Comparison of ENCODE assay signal across 19 cellular contexts in the genomic region with DNA sequence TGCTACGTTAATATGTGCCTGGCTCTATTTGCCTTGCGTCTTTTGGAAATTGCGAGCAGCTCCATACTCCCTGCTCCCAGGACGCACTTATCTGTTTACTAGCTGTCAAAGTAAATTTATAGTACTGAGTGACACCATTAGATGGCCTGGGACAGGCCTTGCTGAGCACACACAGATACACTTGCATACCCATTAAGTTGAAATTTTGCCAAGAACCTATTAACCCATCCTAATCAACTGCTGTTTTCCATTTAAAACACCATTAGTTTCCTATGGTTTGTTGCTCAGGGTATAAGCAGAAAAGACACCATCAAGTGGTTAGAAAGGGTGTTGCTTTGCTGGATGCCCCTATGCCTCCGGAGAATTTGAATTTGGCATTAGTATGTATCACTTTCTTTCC.
DNase-seq lines count a peak whose midpoint lies in the region; ATAC-seq and TF ChIP-seq lines count a peak whose summit lies in the region.
"Had no signal": no experiment of that assay in that cellular context is flagged by ENCODE, and none has a peak within 500 bp of the region (broad histone marks: within the 10 kb centered on the region; RNA-seq: fewer than 3 reads in every experiment).

No MANE protein-coding gene starts in this region.

- H3K27me3 ChIP-seq in GM23338 (ENCODE audit: insufficient read depth) (no peaks in the 10 kb centered on the region), aorta (ENCODE audit: control insufficient read depth in 1 of 2, insufficient read depth in 2 of 2, low read length in 1 of 2) (peaks cover 0 to 1% of the 10 kb centered on the region in 2 donors)
- H3K27me3 ChIP-seq: esophagus squamous epithelium, hepatocyte, uterus had no signal

- H3K4me2 ChIP-seq in GM23338 = no peak overlapping the region
- H3K4me2 ChIP-seq: hepatocyte had no signal

- ATAC-seq in GM23338 (peak; percentile 83), aorta (ENCODE audit: low FRiP score) (no peak)
- ATAC-seq: activated naive CD8-positive, alpha-beta T cell treated with anti-CD3 and anti-CD28 coated beads, Interleukin-2, amount 50 U/mL, for 24 hours; lower lobe of right lung; natural killer cell treated with Interleukin-12 subunit alpha and Interleukin-12 subunit beta and Interleukin-15 and Interleukin-18, amount 100 ng/mL, for 72 hours had no signal

- TF ChIP-seq CTCF in GM23338 (conservative IDR thresholded peaks at IDR 0.05; ENCODE audit: low read depth in 2 of 2) (peak; percentile 45 to 59), neural crest cell (conservative IDR thresholded peaks at IDR 0.05) (peak; percentile 32)

- no peaks in the 10 kb centered on the region for H3K79me2 ChIP-seq in GM23338 (replicated peaks; ENCODE audit: insufficient read depth)
- H3K79me2 ChIP-seq: hepatocyte had no signal

- H3K36me3 ChIP-seq in GM23338 (ENCODE audit: insufficient read depth) = no peaks in the 10 kb centered on the region
- no peaks in the 10 kb centered on the region for H3K36me3 ChIP-seq in aorta (ENCODE audit: control insufficient read depth in 1 of 2, insufficient read depth in 2 of 2, low read length in 1 of 2)
- H3K36me3 ChIP-seq: esophagus squamous epithelium, lower lobe of right lung, uterus had no signal

- no peaks in the 10 kb centered on the region for H4K20me1 ChIP-seq in GM23338 (replicated peaks; ENCODE audit: insufficient read depth)

- H3K4me3 Mint-ChIP-seq in GM23338 (no peak overlapping the region), neural crest cell (no peak overlapping the region)
- H3K4me3 Mint-ChIP-seq: activated naive CD8-positive, alpha-beta T cell treated with anti-CD3 and anti-CD28 coated beads, Interleukin-2, amount 50 U/mL, for 24 hours; activated T-cell treated with anti-CD3 and anti-CD28 coated beads, Interleukin-2, amount 50 U/mL, for 24 hours; central memory CD8-positive, alpha-beta T cell; natural killer cell treated with Interleukin-12 subunit alpha and Interleukin-12 subunit beta and Interleukin-15 and Interleukin-18, amount 100 ng/mL, for 72 hours; T-helper 1 cell treated with Interleukin-12 subunit alpha and Interleukin-12 subunit beta and Interleukin-4 antibody, amounts not matched to agents 30 μg/mL and 1 μg/mL, for 36 hours had no signal

- no peaks in the 10 kb centered on the region for H3K9me3 ChIP-seq in aorta (ENCODE audit: control insufficient read depth, low read length)
- H3K9me3 ChIP-seq: esophagus squamous epithelium, lower lobe of right lung, uterus had no signal

- H3K4me3 ChIP-seq in GM23338 (no peak overlapping the region), aorta (ENCODE audit: low read length in 2 of 2) (no peak overlapping the region)
- H3K4me3 ChIP-seq: esophagus squamous epithelium, hepatocyte, lower lobe of right lung, uterus had no signal

- H3K4me1 Mint-ChIP-seq in GM23338 (no peaks in the 10 kb centered on the region; the same call in 2 of the 3 replicates), neural crest cell (no peaks in the 10 kb centered on the region)
- H3K4me1 Mint-ChIP-seq: activated naive CD8-positive, alpha-beta T cell treated with anti-CD3 and anti-CD28 coated beads, Interleukin-2, amount 50 U/mL, for 24 hours; central memory CD8-positive, alpha-beta T cell had no signal

- H3K36me3 Mint-ChIP-seq in GM23338 (ENCODE audit: low read depth) (no peaks in the 10 kb centered on the region), neural crest cell (ENCODE audit: low read depth) (no peaks in the 10 kb centered on the region)
- H3K36me3 Mint-ChIP-seq: natural killer cell treated with Interleukin-12 subunit alpha and Interleukin-12 subunit beta and Interleukin-15 and Interleukin-18, amount 100 ng/mL, for 72 hours had no signal

- WGBS in aorta, 2 donors = 62 to 72% methylated on average over 5 of the region's 5 CpGs

- H3F3A ChIP-seq in GM23338 (replicated peaks; ENCODE audit: low read depth) = no peaks in the 10 kb centered on the region

- in situ Hi-C loops in SK-MEL-5 (cut with HindIII; ENCODE audit: low pct_unique_long_range_greater_than_20kb, low sequenced_read_pairs) = no loop called here

- H3K9me2 ChIP-seq in GM23338 (ENCODE audit: insufficient read depth) = no peaks in the 10 kb centered on the region

- no peaks in the 10 kb centered on the region for H3K9me3 Mint-ChIP-seq in GM23338
- no peaks in the 10 kb centered on the region for H3K9me3 Mint-ChIP-seq in neural crest cell
- H3K9me3 Mint-ChIP-seq: activated T-cell treated with anti-CD3 and anti-CD28 coated beads, Interleukin-2, amount 50 U/mL, for 24 hours; T-helper 1 cell treated with Interleukin-12 subunit alpha and Interleukin-12 subunit beta and Interleukin-4 antibody, amounts not matched to agents 30 μg/mL and 1 μg/mL, for 36 hours had no signal

- no peak overlapping the region for H2AFZ ChIP-seq in GM23338
- H2AFZ ChIP-seq: hepatocyte had no signal

- intact Hi-C loops in aorta (cut with DNase I) = no loop called here

- DNase-seq in GM23338 (ENCODE audit: low spot score) = peak; percentile 42
- DNase-seq in NCI-H1436 treated with DMSO at 0.1 percent for 48 hours (lab: John Stamatoyannopoulos, UW) = peak; percentile 36
- peak; percentile 25 for DNase-seq in SK-MEL-5 (ENCODE audit: low read depth, low spot score)
- DNase-seq in neural crest cell (ENCODE audit: low read depth, low spot score) = no peak
- DNase-seq in inferior parietal cortex (ENCODE audit: extremely low spot score) = no peak
- DNase-seq in cerebellar cortex (ENCODE audit: low spot score) = no peak
- DNase-seq in aorta = no peak
- DNase-seq: activated naive CD8-positive, alpha-beta T cell treated with anti-CD3 and anti-CD28 coated beads, Interleukin-2, amount 50 U/mL, for 24 hours; activated T-cell treated with anti-CD3 and anti-CD28 coated beads, Interleukin-2, amount 50 U/mL, for 24 hours; esophagus squamous epithelium; IMR-90; lower lobe of right lung; NCI-H2029; stimulated activated naive CD4-positive, alpha-beta T cell; uterus had no signal

- H3K27me3 Mint-ChIP-seq in GM23338 (ENCODE audit: insufficient read depth, low read depth, poor library complexity) (peaks cover 3% of the 10 kb centered on the region), neural crest cell (ENCODE audit: low read depth) (no peaks in the 10 kb centered on the region)
- H3K27me3 Mint-ChIP-seq: activated naive CD8-positive, alpha-beta T cell treated with anti-CD3 and anti-CD28 coated beads, Interleukin-2, amount 50 U/mL, for 24 hours; activated T-cell treated with anti-CD3 and anti-CD28 coated beads, Interleukin-2, amount 50 U/mL, for 24 hours; central memory CD8-positive, alpha-beta T cell; natural killer cell treated with Interleukin-12 subunit alpha and Interleukin-12 subunit beta and Interleukin-15 and Interleukin-18, amount 100 ng/mL, for 72 hours had no signal

- no peaks in the 10 kb centered on the region for H3K4me1 ChIP-seq in GM23338 (ENCODE audit: insufficient read depth)
- H3K4me1 ChIP-seq in aorta (ENCODE audit: control insufficient read depth in 1 of 2, insufficient read depth in 2 of 2, low read length in 2 of 2) = no peaks in the 10 kb centered on the region
- H3K4me1 ChIP-seq: esophagus squamous epithelium, lower lobe of right lung, uterus had no signal

- H3K27ac Mint-ChIP-seq in GM23338 (no peak overlapping the region), neural crest cell (ENCODE audit: unreplicated experiment) (no peak overlapping the region)
- H3K27ac Mint-ChIP-seq: activated naive CD8-positive, alpha-beta T cell treated with anti-CD3 and anti-CD28 coated beads, Interleukin-2, amount 50 U/mL, for 24 hours; activated T-cell treated with anti-CD3 and anti-CD28 coated beads, Interleukin-2, amount 50 U/mL, for 24 hours; natural killer cell treated with Interleukin-12 subunit alpha and Interleukin-12 subunit beta and Interleukin-15 and Interleukin-18, amount 100 ng/mL, for 72 hours; T-helper 1 cell treated with Interleukin-12 subunit alpha and Interleukin-12 subunit beta and Interleukin-4 antibody, amounts not matched to agents 30 μg/mL and 1 μg/mL, for 36 hours had no signal

- H3K27ac ChIP-seq in GM23338 (ENCODE audit: low read depth) (no peak overlapping the region), aorta (ENCODE audit: low read depth in 1 of 2, low read length in 2 of 2) (no peak overlapping the region)
- H3K27ac ChIP-seq: esophagus squamous epithelium, hepatocyte, lower lobe of right lung, uterus had no signal

TF ChIP-seq in GM23338, 12 proteins besides CTCF, POLR2A, EP300 and RAD21 (continues in another document):
- TF ChIP-seq EZH2phosphoT487 (IDR thresholded peaks at IDR 0.05; ENCODE audit: unreplicated experiment) (no peak), ZNF331 (CRISPR knock-in tag; IDR thresholded peaks at IDR 0.05; ENCODE audit: low read depth) (no peak), JUNB (IDR thresholded peaks at IDR 0.05; ENCODE audit: unreplicated experiment) (no peak), NANOG (IDR thresholded peaks at IDR 0.05; ENCODE audit: borderline replicate concordance) (no peak)

Comparison
In these comparisons a context has a peak if more than half of its experiments do, and no peak if none do; other contexts are left out.
1. DNase-seq: peak in GM23338 (single experiment), NCI-H1436 treated with DMSO at 0.1 percent for 48 hours (single experiment) and SK-MEL-5 (single experiment); none in neural crest cell (single experiment), inferior parietal cortex (single experiment), cerebellar cortex (single experiment) and aorta (0 of 2).